ENCODE assay signal across 1 cellular context in the genomic region with DNA sequence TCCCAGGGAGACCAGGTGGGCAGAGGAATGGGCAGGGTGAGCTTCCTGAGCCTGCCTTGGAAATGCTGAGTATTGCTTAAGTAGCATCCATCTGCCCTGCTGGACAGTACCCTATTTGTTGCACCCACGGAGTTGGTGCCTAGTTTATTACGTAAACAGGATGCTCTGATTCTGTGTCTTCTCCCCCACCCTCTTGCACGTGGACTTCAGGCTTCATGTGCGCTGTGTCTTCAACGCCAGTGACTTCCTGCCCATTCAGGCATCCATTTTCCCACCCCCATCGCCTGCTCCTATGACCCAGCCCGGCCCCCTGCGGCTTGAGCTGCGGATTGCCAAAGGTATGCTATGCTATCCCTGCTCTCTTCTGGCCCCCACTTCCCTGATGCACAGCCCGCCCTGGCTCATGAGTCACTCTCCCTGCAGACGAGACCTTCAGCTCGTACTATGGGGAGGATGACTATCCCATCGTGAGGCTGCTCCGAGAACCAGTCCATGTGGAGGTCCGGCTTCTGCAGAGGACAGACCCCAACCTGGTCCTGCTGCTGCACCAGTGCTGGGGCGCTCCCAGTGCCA.
TF ChIP-seq lines count a peak whose summit lies in the region.

No MANE protein-coding gene starts in this region.

TF ChIP-seq in H1, 55 proteins besides CTCF, POLR2A, EP300 and RAD21:
- TF ChIP-seq CREB1 (IDR thresholded peaks at IDR 0.05) (no peak), KDM1A (IDR thresholded peaks at IDR 0.05; ENCODE audit: borderline replicate concordance, low read length) (no peak), SUZ12 (IDR thresholded peaks at IDR 0.05; ENCODE audit: low read length) (no peak), BRCA1 (IDR thresholded peaks at IDR 0.05; ENCODE audit: low read depth, low read length) (no peak), HDAC6 (IDR thresholded peaks at IDR 0.05; ENCODE audit: low read depth, low read length) (no peak), FOSL1 (IDR thresholded peaks at IDR 0.05; ENCODE audit: insufficient read depth, low read depth, low read length) (no peak), BCL11A (IDR thresholded peaks at IDR 0.05; ENCODE audit: low read depth in 2 of 2, low read length in 2 of 2) (no peak), RNF2 (IDR thresholded peaks at IDR 0.05; ENCODE audit: borderline replicate concordance, low read depth, low read length, missing control alignments, poor library complexity, severe bottlenecking) (no peak), SIN3A (conservative IDR thresholded peaks at IDR 0.05 in 1 of 2, IDR thresholded peaks at IDR 0.05 in 1 of 2; ENCODE audit: low read depth in 1 of 2, low read length in 2 of 2) (no peak), POLR2AphosphoS5 (IDR thresholded peaks at IDR 0.05; ENCODE audit: low read depth, low read length) (no peak), TCF12 (IDR thresholded peaks at IDR 0.05; ENCODE audit: low read depth, low read length) (no peak), RXRA (IDR thresholded peaks at IDR 0.05; ENCODE audit: insufficient read depth, low read depth, low read length) (no peak), SAP30 (IDR thresholded peaks at IDR 0.05; ENCODE audit: insufficient read depth, insufficient replicate concordance, low read length) (no peak), POU5F1 (IDR thresholded peaks at IDR 0.05; ENCODE audit: low read depth, low read length) (no peak), GABPA (IDR thresholded peaks at IDR 0.05; ENCODE audit: borderline replicate concordance, insufficient read depth, low read length) (no peak), CTBP2 (IDR thresholded peaks at IDR 0.05; ENCODE audit: borderline replicate concordance, insufficient read depth, insufficient read length, low read length) (no peak)
- TF ChIP-seq, protein P1, sequence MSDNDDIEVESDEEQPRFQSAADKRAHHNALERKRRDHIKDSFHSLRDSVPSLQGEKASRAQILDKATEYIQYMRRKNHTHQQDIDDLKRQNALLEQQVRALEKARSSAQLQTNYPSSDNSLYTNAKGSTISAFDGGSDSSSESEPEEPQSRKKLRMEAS (IDR thresholded peaks at IDR 0.05): no peak
